In genomic region chr1:32201011-32201855, GRCh38 we compare ENCODE assay signal across 8 cellular contexts. TPM values are rescaled to one million over a fixed set of nuclear protein-coding genes. Genes with fewer than 3 reads are reported as not detected.
DNase-seq lines count a peak whose midpoint lies in the region; ATAC-seq and TF ChIP-seq lines count a peak whose summit lies in the region.

No MANE protein-coding gene starts in this region.

- peak; percentile 33 for ATAC-seq in GM21423 (IDR thresholded peaks at IDR 0.05; ENCODE audit: unreplicated experiment)

- H3K27me3 ChIP-seq in endodermal cell (ENCODE audit: control insufficient read depth, insufficient read depth, low read length, poor library complexity, severe bottlenecking) (no peaks in the 10 kb centered on the region), mucosa of rectum (ENCODE audit: control insufficient read depth in 2 of 2, insufficient read depth in 2 of 2, low read length in 2 of 2) (no peaks in the 10 kb centered on the region)

- H3K27ac ChIP-seq in C4-2B (peak overlapping the region; percentile 64), endodermal cell (ENCODE audit: low read depth, low read length) (peak overlapping the region; percentile 86), mucosa of rectum (ENCODE audit: low read depth in 2 of 2, low read length in 2 of 2) (peak overlapping the region; percentile 70 to 79)

- DNase-seq in NCI-H2227 treated with DMSO at 0.1 percent for 48 hours (lab: John Stamatoyannopoulos, UW), result peak; percentile 62
- DNase-seq in activated CD8-positive, alpha-beta memory T cell treated with anti-CD3 and anti-CD28 coated beads, Interleukin-2, amount 50 U/mL, for 1 hour (ENCODE audit: extremely low read depth), result peak; percentile 54
- peak; percentile 88 for DNase-seq in endodermal cell
- peak; percentile 66 for DNase-seq in stimulated activated CD8-positive, alpha-beta memory T cell treated with anti-CD3 and anti-CD28 coated beads, Interleukin-7, amount 100 ng/mL, for 24 hours (ENCODE audit: low read depth)
- no peak for DNase-seq in pons (ENCODE audit: low spot score)

- H3K4me3 ChIP-seq in endodermal cell (ENCODE audit: low read length) (peak overlapping the region; percentile 90), mucosa of rectum (ENCODE audit: low read length in 2 of 2) (peak overlapping the region; percentile 73 to 83)

- peaks cover 14% of the 10 kb centered on the region for H3K36me3 Mint-ChIP-seq in endodermal cell (ENCODE audit: low read depth)

- no peaks in the 10 kb centered on the region for H3K4me1 ChIP-seq in endodermal cell (ENCODE audit: control insufficient read depth, insufficient read depth, low read length)
- peaks cover 21 to 24% of the 10 kb centered on the region in 2 donors for H3K4me1 ChIP-seq in mucosa of rectum (ENCODE audit: control insufficient read depth in 2 of 2, insufficient read depth in 2 of 2, low read length in 2 of 2)

- WGBS in endodermal cell (ENCODE audit: insufficient coverage in 1 of 2, insufficient read length in 1 of 2), 2 experiments, result 14 to 39% methylated on average over 6 to 26 of the region's 26 CpGs

- TF ChIP-seq CTCF in C4-2B (conservative IDR thresholded peaks at IDR 0.05) (no peak), endodermal cell (conservative IDR thresholded peaks at IDR 0.05) (no peak)

- H3K27me3 Mint-ChIP-seq in endodermal cell (ENCODE audit: insufficient read depth), result peaks cover 10% of the 10 kb centered on the region

- peaks cover 20% of the 10 kb centered on the region for H3K4me1 Mint-ChIP-seq in endodermal cell

- H3K9ac ChIP-seq in endodermal cell (ENCODE audit: extremely low read depth, low read length, poor library complexity, severe bottlenecking) (peak overlapping the region; percentile 27), mucosa of rectum (ENCODE audit: low read depth in 1 of 2, low read length in 2 of 2) (peak overlapping the region; percentile 41 to 44)

- H3K9me3 ChIP-seq in endodermal cell (ENCODE audit: control insufficient read depth, low read length), result no peaks in the 10 kb centered on the region
- no peaks in the 10 kb centered on the region for H3K9me3 ChIP-seq in mucosa of rectum (ENCODE audit: control insufficient read depth in 2 of 2, low read length in 2 of 2)

- peak overlapping the region; percentile 74 for H3K27ac Mint-ChIP-seq in endodermal cell

- peak overlapping the region; percentile 59 for H3K4me3 Mint-ChIP-seq in endodermal cell

- no peaks in the 10 kb centered on the region for H3K9me3 Mint-ChIP-seq in endodermal cell

- H3K36me3 ChIP-seq in endodermal cell (ENCODE audit: control insufficient read depth, insufficient read depth, low read length), result peaks cover 23% of the 10 kb centered on the region
- H3K36me3 ChIP-seq in mucosa of rectum (ENCODE audit: control insufficient read depth in 2 of 2, insufficient read depth in 2 of 2, low read length in 2 of 2), result peaks cover 0 to 16% of the 10 kb centered on the region in 2 donors

RNA-seq across cellular contexts. Expression of gene CCDC28B, which starts 0.8 kb away (rescaled TPM):
- total RNA-seq in endodermal cell, result 10 to 100 TPM in 1 of 2 donors, 1 to 10 TPM in 1; 9.2 to 11.1 TPM
- polyA plus RNA-seq in endodermal cell (2013, experiment 1 of 2), result 26.3 TPM
- 22.7 TPM for polyA plus RNA-seq in endodermal cell (2013, experiment 2 of 2)

RNA-seq across cellular contexts. Expression of gene IQCC, which starts 4.2 kb away (rescaled TPM):
- total RNA-seq in endodermal cell, result 1 to 10 TPM; 4.7 to 6.3 TPM
- polyA plus RNA-seq in endodermal cell (2013, experiment 1 of 2), result 6.5 TPM
- 6.7 TPM for polyA plus RNA-seq in endodermal cell (2013, experiment 2 of 2)

RNA-seq across cellular contexts. Expression of gene DCDC2B, which starts 7.7 kb away (rescaled TPM):
- total RNA-seq in endodermal cell, result not detected
- polyA plus RNA-seq in endodermal cell (2013, experiment 1 of 2), result not detected
- not detected for polyA plus RNA-seq in endodermal cell (2013, experiment 2 of 2)

RNA-seq across cellular contexts. Expression of gene TMEM234, which starts 20.9 kb away (rescaled TPM):
- total RNA-seq in endodermal cell, result 10 to 100 TPM; 35.1 to 35.5 TPM
- polyA plus RNA-seq in endodermal cell (2013, experiment 1 of 2), result 13.6 TPM
- polyA plus RNA-seq in endodermal cell (2013, experiment 2 of 2), result 14.6 TPM

RNA-seq across cellular contexts. Expression of gene EIF3I, which starts 21.0 kb away (rescaled TPM):
- total RNA-seq in endodermal cell, result 100 to 1,000 TPM; 194 to 198 TPM
- polyA plus RNA-seq in endodermal cell (2013, experiment 1 of 2), result 211 TPM
- polyA plus RNA-seq in endodermal cell (2013, experiment 2 of 2), result 192 TPM
